ENCODE assay signal across 10 cellular contexts in genomic region chr19:45870798-45871197, GRCh38. TPM values are rescaled to one million over a fixed set of nuclear protein-coding genes. Genes with fewer than 3 reads are reported as not detected.
"Had no signal": no experiment of that assay in that cellular context is flagged by ENCODE, and none has a peak within 500 bp of the region (broad histone marks: within the 10 kb centered on the region; RNA-seq: fewer than 3 reads in every experiment).

No MANE protein-coding gene starts in this region.

- H3K4me3 ChIP-seq: GM23338, K562 had no signal

- H2AFZ ChIP-seq: GM23338 had no signal

- FAIRE-seq: H1, H54, K562 had no signal

- H3K27ac ChIP-seq: HL-60 had no signal

- ATAC-seq: GM23338, K562 had no signal

- H3K4me2 ChIP-seq: GM23338 had no signal

- DNase-seq: H9, HCEC 1CT, HFFc6, IMR-90 had no signal

RNA-seq across cellular contexts. Expression of gene FOXA3, which starts 6.7 kb away (rescaled TPM):
- total RNA-seq: HFFc6, IMR-90 had no signal
- polyA plus RNA-seq: IMR-90 had no signal

RNA-seq across cellular contexts. Expression of gene NANOS2, which starts 43.8 kb away (rescaled TPM):
- total RNA-seq: H1, H9, HFFc6, HT1080, IMR-90, K562 had no signal
- polyA plus RNA-seq: IMR-90, K562 had no signal
